2 cellular contexts compared by ENCODE assay signal in genomic region chr1:97907886-97908285, GRCh38.
TF ChIP-seq lines count a peak whose summit lies in the region.

No MANE protein-coding gene starts in this region.

TF ChIP-seq in SK-N-SH, 30 proteins besides CTCF, POLR2A, EP300 and RAD21 (continued from another document):
- no peak for TF ChIP-seq NFIC (IDR thresholded peaks at IDR 0.05; ENCODE audit: borderline replicate concordance)

TF ChIP-seq in SK-N-SH treated with all-trans-retinoic acid at 6 μM for 48 hours, 23 proteins besides CTCF, POLR2A, EP300 and RAD21 (continued from another document):
- no peak for TF ChIP-seq TSHZ2 (CRISPR knock-in tag; IDR thresholded peaks at IDR 0.05)
- no peak for TF ChIP-seq GLIS3 (CRISPR knock-in tag; IDR thresholded peaks at IDR 0.05)
